Comparison of ENCODE assay signal across 32 cellular contexts in the genomic region with DNA sequence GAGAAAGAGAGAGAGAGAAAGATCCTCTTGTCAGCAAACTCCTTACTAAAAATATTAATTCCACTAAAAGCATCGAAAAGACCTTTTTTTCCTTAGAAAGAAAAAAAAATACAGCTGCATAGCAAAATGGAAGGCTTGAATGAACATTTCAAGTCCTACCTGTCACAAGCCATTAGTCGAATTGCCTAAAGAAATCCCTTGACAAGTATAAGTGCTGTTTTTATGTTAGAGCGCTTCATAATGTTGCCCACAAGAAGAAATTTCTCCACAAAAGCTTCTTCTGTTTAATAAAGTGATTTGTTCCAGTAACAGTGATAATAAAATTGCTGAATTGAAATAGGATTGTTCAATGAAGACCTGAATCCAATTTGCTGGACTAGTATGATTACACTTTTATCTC.
DNase-seq lines count a peak whose midpoint lies in the region; ATAC-seq, FAIRE-seq and TF ChIP-seq lines count a peak whose summit lies in the region.
"Had no signal": no experiment of that assay in that cellular context is flagged by ENCODE, and none has a peak within 500 bp of the region (broad histone marks: within the 10 kb centered on the region; RNA-seq: fewer than 3 reads in every experiment).

No MANE protein-coding gene starts in this region.

- no peak for FAIRE-seq in HepG2 (lab: Jason Lieb, UNC)
- FAIRE-seq: A204.1, A549 had no signal

- H3K4me2 ChIP-seq in HepG2 (ENCODE audit: low read depth, low read length), result no peak overlapping the region
- H3K4me2 ChIP-seq in neural cell (ENCODE audit: low read length), result no peak overlapping the region
- H3K4me2 ChIP-seq: A549; BLaER1; BLaER1 treated with 17β-estradiol and CSF1 and Interleukin-3, amounts not matched to agents 10 nM and 100 nM had no signal

- H3K9me3 ChIP-seq in HepG2 (ENCODE audit: low read length) (no peaks in the 10 kb centered on the region), right lobe of liver (no peaks in the 10 kb centered on the region), neural cell (ENCODE audit: low read length) (no peaks in the 10 kb centered on the region)
- H3K9me3 ChIP-seq: A549; BE2C; BLaER1; BLaER1 treated with 17β-estradiol and CSF1 and Interleukin-3, amounts not matched to agents 10 nM and 100 nM; Caco-2 had no signal

- H3K36me3 ChIP-seq in HepG2 (replicated peaks in 1 of 2; ENCODE audit: control insufficient read depth in 1 of 2, insufficient read depth in 2 of 2, low read length in 2 of 2) (no peaks in the 10 kb centered on the region), right lobe of liver (no peaks in the 10 kb centered on the region), neural cell (ENCODE audit: insufficient read depth, low read length) (no peaks in the 10 kb centered on the region)
- H3K36me3 ChIP-seq: BE2C; BLaER1; BLaER1 treated with 17β-estradiol and CSF1 and Interleukin-3, amounts not matched to agents 10 nM and 100 nM had no signal

- TF ChIP-seq CTCF in HepG2 (CRISPR knock-in tag; IDR thresholded peaks at IDR 0.05), result no peak
- no peak for TF ChIP-seq CTCF in right lobe of liver (IDR thresholded peaks at IDR 0.05)
- no peak for TF ChIP-seq CTCF in neural cell (IDR thresholded peaks at IDR 0.05; ENCODE audit: poor library complexity, severe bottlenecking)
- TF ChIP-seq CTCF in GM10248 (IDR thresholded peaks at IDR 0.05; ENCODE audit: control extremely low read depth, extremely low read depth, low read depth, missing control alignments), result no peak

- H2AFZ ChIP-seq in HepG2 (ENCODE audit: low read length), result no peak overlapping the region
- H2AFZ ChIP-seq in neural cell (ENCODE audit: low read depth, low read length), result no peak overlapping the region

- POLR2A ChIA-PET in HepG2 (lab: Yijun Ruan, JAX), result no interaction called here
- POLR2A ChIA-PET in GM10248 (lab: Yijun Ruan, JAX), result no interaction called here

- TF ChIP-seq POLR2A in HepG2 (IDR thresholded peaks at IDR 0.05; ENCODE audit: insufficient read depth in 1 of 2, low read depth in 2 of 2, low read length in 2 of 2) (no peak), right lobe of liver (IDR thresholded peaks at IDR 0.05) (no peak)

- H3K79me2 ChIP-seq in HepG2 (ENCODE audit: insufficient read depth, low read length) (no peaks in the 10 kb centered on the region), neural cell (replicated peaks; ENCODE audit: insufficient read depth, low read length) (no peaks in the 10 kb centered on the region)

- H3K9ac ChIP-seq in HepG2 (ENCODE audit: insufficient read depth, low read depth, low read length), result no peak overlapping the region
- H3K9ac ChIP-seq in neural cell (ENCODE audit: low read length), result no peak overlapping the region
- H3K9ac ChIP-seq: BLaER1; BLaER1 treated with 17β-estradiol and CSF1 and Interleukin-3, amounts not matched to agents 10 nM and 100 nM had no signal

- in situ Hi-C loops in HepG2 (cut with HindIII; ENCODE audit: extremely low pct_ligation_motif_present, low pct_unique_long_range_greater_than_20kb), result no loop called here

- H3K4me3 ChIP-seq in HepG2 (replicated peaks in 1 of 3; ENCODE audit: insufficient read depth in 1 of 3, low read depth in 2 of 3, low read length in 3 of 3) (no peak overlapping the region), right lobe of liver (no peak overlapping the region), neural cell (ENCODE audit: low read length) (no peak overlapping the region)
- H3K4me3 ChIP-seq: A549; BLaER1; BLaER1 treated with 17β-estradiol and CSF1 and Interleukin-3, amounts not matched to agents 10 nM and 100 nM had no signal

- CTCF ChIA-PET in HepG2 (lab: Yijun Ruan, JAX; ENCODE audit: low intra/inter-chr PET ratio, low total read pairs), result no interaction called here
- CTCF ChIA-PET in GM10248 (lab: Yijun Ruan, JAX), result interaction anchor here (1.3 kb wide), 1 partner anchor 25 kb away, joined by 3 read pairs; no protein-coding TSS in a partner anchor

- H3K27me3 ChIP-seq in HepG2 (ENCODE audit: control insufficient read depth in 1 of 2, insufficient read depth in 2 of 2, low read length in 2 of 2) (no peaks in the 10 kb centered on the region), right lobe of liver (no peaks in the 10 kb centered on the region), neural cell (ENCODE audit: insufficient read depth, low read depth, low read length) (peaks cover 56% of the 10 kb centered on the region)
- H3K27me3 ChIP-seq: BE2C; BLaER1; BLaER1 treated with 17β-estradiol and CSF1 and Interleukin-3, amounts not matched to agents 10 nM and 100 nM had no signal

- no peaks in the 10 kb centered on the region for H4K20me1 ChIP-seq in HepG2 (ENCODE audit: insufficient read depth, low read length)
- H4K20me1 ChIP-seq in neural cell (ENCODE audit: insufficient read depth), result no peaks in the 10 kb centered on the region
- H4K20me1 ChIP-seq: BLaER1; BLaER1 treated with 17β-estradiol and CSF1 and Interleukin-3, amounts not matched to agents 10 nM and 100 nM had no signal

- 2% methylated on average over 3 of the region's 3 CpGs for WGBS in HepG2 (ENCODE audit: low lambda C conversion rate)
- 49% methylated on average over 3 of the region's 3 CpGs for WGBS in right lobe of liver (ENCODE audit: insufficient coverage, low coverage, low lambda C conversion rate, missing lambda C conversion rate)

- DNase-seq in HepG2 (ENCODE audit: low spot score) (no peak), right lobe of liver (no peak), retina (peak; percentile 62), NOMO-1 treated with dmso at 0.1 percent for 144 hours (lab: John Stamatoyannopoulos, UW; ENCODE audit: unreplicated experiment) (no peak), GM10248 (ENCODE audit: extremely low spot score) (no peak)
- DNase-seq: 8988T; ACHN; AML-193; BE2C; C1 segment of cervical spinal cord; Caco-2; Calu3; CD4-positive, alpha-beta memory T cell; CD4-positive, alpha-beta T cell; CD4-positive, CD25-positive, alpha-beta regulatory T cell; CD8-positive, alpha-beta memory T cell; CD8-positive, alpha-beta T cell; COR-L47; DMS 273 treated with DMSO at 0.1 percent for 48 hours; DMS153; DMS53; DMS79; DMS79 treated with DMSO at 0.1 percent for 48 hours; DND-41; EL had no signal

- H3K9me2 ChIP-seq in neural cell (ENCODE audit: insufficient read depth, low read length), result no peaks in the 10 kb centered on the region

- no peak for ATAC-seq in HepG2
- ATAC-seq in right lobe of liver, result no peak
- ATAC-seq: A549; CD8-positive, alpha-beta T cell had no signal

- TF ChIP-seq RAD21 in HepG2 (CRISPR knock-in tag; IDR thresholded peaks at IDR 0.05), result no peak
- no peak for TF ChIP-seq RAD21 in neural cell (conservative IDR thresholded peaks at IDR 0.05)

- peaks cover 3% of the 10 kb centered on the region for H3F3A ChIP-seq in neural cell (ENCODE audit: insufficient read depth, low read length, poor library complexity, severe bottlenecking)

- no peak overlapping the region for H3K27ac ChIP-seq in HepG2 (ENCODE audit: extremely low read length, insufficient read depth, low read length)
- no peak overlapping the region for H3K27ac ChIP-seq in right lobe of liver
- H3K27ac ChIP-seq in neural cell (ENCODE audit: low read length), result peak overlapping the region; percentile 33
- H3K27ac ChIP-seq: 22Rv1; A549; BLaER1; BLaER1 treated with 17β-estradiol and CSF1 and Interleukin-3, amounts not matched to agents 10 nM and 100 nM; C4-2B had no signal

- intact Hi-C loops in HepG2 (cut with micrococcal nuclease; ENCODE audit: unreplicated experiment), result no loop called here
- intact Hi-C loops in right lobe of liver (cut with DNase I), result no loop called here

- H3K4me1 ChIP-seq in HepG2 (ENCODE audit: insufficient read depth, low read length), result no peaks in the 10 kb centered on the region
- no peaks in the 10 kb centered on the region for H3K4me1 ChIP-seq in right lobe of liver
- H3K4me1 ChIP-seq: A549; BE2C; BLaER1; BLaER1 treated with 17β-estradiol and CSF1 and Interleukin-3, amounts not matched to agents 10 nM and 100 nM; Caco-2 had no signal

- no TSS peak for BruUV-seq in HepG2 (replicated peaks; lab: Mats Ljungman, UMichigan)

- TF ChIP-seq EP300 in HepG2 (IDR thresholded peaks at IDR 0.05; ENCODE audit: low read depth in 2 of 2, low read length in 2 of 2) (no peak), HepG2 (CRISPR knock-in tag; IDR thresholded peaks at IDR 0.05; ENCODE audit: borderline replicate concordance) (no peak), neural cell (conservative IDR thresholded peaks at IDR 0.05; ENCODE audit: poor library complexity, severe bottlenecking) (peak; percentile 91)

TF ChIP-seq in HepG2, 621 proteins besides CTCF, POLR2A, EP300 and RAD21:
- TF ChIP-seq XRCC5 (optimal IDR thresholded peaks at IDR 0.05; ENCODE audit: low read length) (no peak), HNRNPK (IDR thresholded peaks at IDR 0.05; ENCODE audit: low read depth, low read length, poor library complexity, severe bottlenecking) (peak; percentile 13)

TF ChIP-seq in neural cell, 6 proteins besides CTCF, POLR2A, EP300 and RAD21 (continues in another document):
- TF ChIP-seq MXI1 (conservative IDR thresholded peaks at IDR 0.05; ENCODE audit: poor library complexity, severe bottlenecking) (no peak), SMC3 (conservative IDR thresholded peaks at IDR 0.05; ENCODE audit: poor library complexity) (no peak), POLR2AphosphoS5 (IDR thresholded peaks at IDR 0.05) (peak; percentile 89), EZH2 (IDR thresholded peaks at IDR 0.05; ENCODE audit: borderline replicate concordance, insufficient read depth, low read length, poor library complexity, severe bottlenecking) (no peak), TAF1 (IDR thresholded peaks at IDR 0.05; ENCODE audit: low read depth) (no peak)
